15 cellular contexts compared by ENCODE assay signal in the genomic region with DNA sequence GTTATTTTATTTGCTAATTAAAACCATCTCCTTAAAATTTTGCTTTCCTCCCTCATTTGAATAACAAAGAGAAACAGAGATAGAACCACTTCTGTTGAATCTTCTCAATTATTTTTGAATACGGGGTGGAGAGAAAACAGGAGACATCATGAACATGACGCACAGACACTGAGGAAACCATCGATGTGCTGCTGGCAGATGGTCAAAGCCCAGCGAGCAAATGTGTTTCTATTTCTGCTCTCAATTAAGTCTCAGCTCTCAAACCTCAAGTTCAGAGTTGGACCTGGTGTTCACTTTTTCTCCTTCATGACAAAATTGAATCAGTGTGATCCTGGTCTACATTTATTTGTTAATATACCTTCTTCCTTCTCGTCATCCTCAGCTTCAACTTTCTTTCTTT. TPM values are rescaled to one million over a fixed set of nuclear protein-coding genes. Genes with fewer than 3 reads are reported as not detected.
"Had no signal": no experiment of that assay in that cellular context is flagged by ENCODE, and none has a peak within 500 bp of the region (broad histone marks: within the 10 kb centered on the region; RNA-seq: fewer than 3 reads in every experiment).

No MANE protein-coding gene starts in this region.

- H3K36me3 ChIP-seq: lower lobe of right lung, neutrophil, right atrium auricular region, tibial artery had no signal

- H3K4me1 ChIP-seq: lower lobe of right lung, right atrium auricular region, tibial artery had no signal

- H3K4me3 ChIP-seq: lower lobe of right lung, right atrium auricular region, smooth muscle cell, tibial artery had no signal

- H3K27me3 ChIP-seq: right atrium auricular region had no signal

- H3K4me1 Mint-ChIP-seq: activated naive CD8-positive, alpha-beta T cell treated with anti-CD3 and anti-CD28 coated beads, Interleukin-2, amount 10 ng/mL, durations not matched to agents 7 days and 5 days; immature natural killer cell; stimulated activated effector memory CD8-positive, alpha-beta T cell treated with anti-CD3 and anti-CD28 coated beads, Interleukin-12 subunit alpha, Interleukin-12 subunit beta, amount 100 ng/mL, for 72 hours had no signal

- H3K4me2 ChIP-seq: smooth muscle cell had no signal

- ATAC-seq: activated T-cell treated with anti-CD3 and anti-CD28 coated beads, Interleukin-2, amount 50 U/mL, for 72 hours; lower lobe of right lung; naive thymus-derived CD8-positive, alpha-beta T cell; stimulated activated effector memory CD8-positive, alpha-beta T cell treated with anti-CD3 and anti-CD28 coated beads, Interleukin-12 subunit alpha, Interleukin-12 subunit beta, amount 100 ng/mL, for 72 hours had no signal

- DNase-seq: activated CD4-positive, alpha-beta memory T cell treated with anti-CD3 and anti-CD28 coated beads for 36 hours; activated CD4-positive, CD25-positive, alpha-beta regulatory T cell treated with anti-CD3 and anti-CD28 coated beads, Interleukin-2, amount 50 U/mL, for 72 hours; activated naive CD8-positive, alpha-beta T cell treated with anti-CD3 and anti-CD28 coated beads, Interleukin-2, amount 10 ng/mL, durations not matched to agents 7 days and 5 days; activated T-cell treated with anti-CD3 and anti-CD28 coated beads, Interleukin-2, amount 50 U/mL, for 72 hours; aorta; immature natural killer cell; lower lobe of right lung; naive thymus-derived CD8-positive, alpha-beta T cell; posterior cingulate gyrus; T-helper 9 cell; tibial artery had no signal

- H3K27ac ChIP-seq: lower lobe of right lung, neutrophil, right atrium auricular region, tibial artery had no signal

- H3K4me3 Mint-ChIP-seq: activated CD4-positive, alpha-beta memory T cell treated with anti-CD3 and anti-CD28 coated beads for 36 hours; activated naive CD8-positive, alpha-beta T cell treated with anti-CD3 and anti-CD28 coated beads, Interleukin-2, amount 10 ng/mL, durations not matched to agents 7 days and 5 days; activated T-cell treated with anti-CD3 and anti-CD28 coated beads, Interleukin-2, amount 50 U/mL, for 72 hours; immature natural killer cell; naive thymus-derived CD8-positive, alpha-beta T cell; stimulated activated effector memory CD8-positive, alpha-beta T cell treated with anti-CD3 and anti-CD28 coated beads, Interleukin-12 subunit alpha, Interleukin-12 subunit beta, amount 100 ng/mL, for 72 hours had no signal

- H3K27ac Mint-ChIP-seq: activated CD4-positive, alpha-beta memory T cell treated with anti-CD3 and anti-CD28 coated beads for 36 hours; activated naive CD8-positive, alpha-beta T cell treated with anti-CD3 and anti-CD28 coated beads, Interleukin-2, amount 10 ng/mL, durations not matched to agents 7 days and 5 days; activated T-cell treated with anti-CD3 and anti-CD28 coated beads, Interleukin-2, amount 50 U/mL, for 72 hours; immature natural killer cell; naive thymus-derived CD8-positive, alpha-beta T cell; stimulated activated effector memory CD8-positive, alpha-beta T cell treated with anti-CD3 and anti-CD28 coated beads, Interleukin-12 subunit alpha, Interleukin-12 subunit beta, amount 100 ng/mL, for 72 hours had no signal

- H3K9me3 ChIP-seq: lower lobe of right lung, neutrophil had no signal

- H3K36me3 Mint-ChIP-seq: activated CD4-positive, alpha-beta memory T cell treated with anti-CD3 and anti-CD28 coated beads for 36 hours; activated naive CD8-positive, alpha-beta T cell treated with anti-CD3 and anti-CD28 coated beads, Interleukin-2, amount 10 ng/mL, durations not matched to agents 7 days and 5 days; stimulated activated effector memory CD8-positive, alpha-beta T cell treated with anti-CD3 and anti-CD28 coated beads, Interleukin-12 subunit alpha, Interleukin-12 subunit beta, amount 100 ng/mL, for 72 hours had no signal

RNA-seq across cellular contexts. Expression of gene TWIST2, which starts 36.1 kb away (rescaled TPM):
- total RNA-seq: activated CD4-positive, alpha-beta memory T cell treated with anti-CD3 and anti-CD28 coated beads for 36 hours; activated naive CD8-positive, alpha-beta T cell treated with anti-CD3 and anti-CD28 coated beads, Interleukin-2, amount 10 ng/mL, durations not matched to agents 7 days and 5 days; activated T-cell treated with anti-CD3 and anti-CD28 coated beads, Interleukin-2, amount 50 U/mL, for 72 hours; naive thymus-derived CD8-positive, alpha-beta T cell had no signal
